ENCODE assay signal across 8 cellular contexts in the genomic region with DNA sequence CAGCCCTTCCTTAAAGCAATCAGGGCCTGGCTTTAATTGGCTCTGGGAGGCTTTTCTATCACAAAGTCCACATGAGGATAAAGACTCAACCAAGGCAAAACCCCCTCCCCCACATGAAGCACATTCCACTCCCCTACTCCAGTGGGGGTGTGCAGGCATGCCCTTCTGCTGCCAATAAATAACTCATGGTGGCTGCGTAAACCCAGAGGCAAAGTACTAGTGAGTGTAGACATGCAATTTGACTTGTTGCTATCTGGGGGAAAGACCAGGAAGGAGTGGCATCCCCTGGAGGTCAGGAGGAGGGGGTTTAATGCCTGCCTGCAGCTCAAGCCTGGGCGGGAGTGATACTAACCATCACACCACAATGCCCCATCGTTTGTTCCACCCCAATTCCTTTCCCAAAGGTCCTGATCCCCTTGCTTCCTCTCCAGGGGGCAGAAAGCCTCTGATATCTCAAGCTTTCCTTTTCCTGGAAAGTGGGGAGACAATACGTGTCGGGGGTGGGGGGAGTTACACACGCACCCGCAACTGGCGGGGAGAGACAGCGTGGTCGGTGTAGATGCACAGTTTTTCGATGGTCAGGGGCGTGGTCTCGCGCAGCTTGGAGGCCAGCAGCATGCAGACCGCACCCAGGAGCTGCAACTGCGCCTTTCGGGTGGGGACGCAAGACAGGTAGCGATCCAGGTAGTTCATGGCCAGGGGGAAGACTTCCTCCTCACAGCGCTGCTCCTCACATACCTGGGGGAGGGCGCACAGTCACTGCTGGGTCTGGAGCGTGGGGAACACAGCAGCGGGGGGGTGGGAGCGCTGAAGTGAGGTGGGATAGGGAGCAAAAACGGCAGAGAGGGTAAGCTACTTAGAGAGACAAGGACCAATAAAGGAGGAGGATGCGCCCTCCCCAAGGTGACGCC. TPM values are rescaled to one million over a fixed set of nuclear protein-coding genes. Genes with fewer than 3 reads are reported as not detected.
DNase-seq lines count a peak whose midpoint lies in the region; ATAC-seq and TF ChIP-seq lines count a peak whose summit lies in the region.

No MANE protein-coding gene starts in this region.

- H3K4me2 ChIP-seq in neuronal stem cell (ENCODE audit: insufficient read depth, low read length, poor library complexity, severe bottlenecking): peak overlapping the region; percentile 100

- H3K9me3 ChIP-seq in esophagus squamous epithelium (no peaks in the 10 kb centered on the region), neuronal stem cell (replicated peaks in 1 of 2; ENCODE audit: control insufficient read depth in 2 of 2, insufficient read depth in 1 of 2, low read depth in 1 of 2, low read length in 2 of 2) (no peaks in the 10 kb centered on the region)

- DNase-seq in HUDEP-2 (lab: John Stamatoyannopoulos, UW; ENCODE audit: unreplicated experiment in 76 of 76) (peak in 52 of 76 experiments; percentile 22 to 73 (median 52)), esophagus squamous epithelium (lab: John Stamatoyannopoulos, UW) (no peak), neuronal stem cell (ENCODE audit: low spot score) (no peak), pons (ENCODE audit: low spot score) (no peak), GM20000 (ENCODE audit: low spot score) (no peak)
- DNase-seq in activated CD4-positive, alpha-beta T cell treated with anti-CD3 and anti-CD28 coated beads, Interleukin-2, amount 50 U/mL, for 1 hour: peak; percentile 8

- intact Hi-C loops in esophagus squamous epithelium (cut with DNase I): loop anchor here (5.0 kb wide), 1 partner anchor 102 kb away; no protein-coding TSS in a partner anchor

- no peak overlapping the region for H4K91ac ChIP-seq in neuronal stem cell (ENCODE audit: low read depth, low read length, poor library complexity)

- peak overlapping the region; percentile 96 for H2AFZ ChIP-seq in neuronal stem cell (ENCODE audit: low read length)

- no peaks in the 10 kb centered on the region for H3K27me3 ChIP-seq in esophagus squamous epithelium
- no peaks in the 10 kb centered on the region for H3K27me3 ChIP-seq in neuronal stem cell (ENCODE audit: control insufficient read depth in 3 of 3, insufficient read depth in 3 of 3, low read depth in 1 of 3, low read length in 3 of 3)

- peak overlapping the region; percentile 83 for H3K9ac ChIP-seq in neuronal stem cell (ENCODE audit: low read depth, low read length, poor library complexity)

- WGBS in esophagus squamous epithelium, 2 donors: 6 to 9% methylated on average over 6 to 9 of the region's 27 CpGs
- WGBS in neuronal stem cell (ENCODE audit: extremely low coverage in 2 of 2, insufficient read length in 2 of 2, insufficient replicate concordance in 1 of 2), 2 donors: no CpG with 5 or more reads among the region's 27 CpGs

- H2BK120ac ChIP-seq in neuronal stem cell (ENCODE audit: low read depth, low read length): no peak overlapping the region

- peaks cover 50 to 73% (median 54%) of the 10 kb centered on the region in 3 donors for H3K4me1 ChIP-seq in esophagus squamous epithelium
- peaks cover 18 to 21% of the 10 kb centered on the region in 2 donors for H3K4me1 ChIP-seq in neuronal stem cell (ENCODE audit: control insufficient read depth in 2 of 2, insufficient read depth in 1 of 2, low read depth in 1 of 2, low read length in 2 of 2)

- TF ChIP-seq CTCF in 22Rv1 (IDR thresholded peaks at IDR 0.05): no peak
- no peak for TF ChIP-seq CTCF in esophagus squamous epithelium (IDR thresholded peaks at IDR 0.05)
- no peak for TF ChIP-seq CTCF in GM20000 (IDR thresholded peaks at IDR 0.05; ENCODE audit: extremely low read depth, missing control alignments)

- H2BK12ac ChIP-seq in neuronal stem cell (ENCODE audit: low read length): no peak overlapping the region

- H3K23ac ChIP-seq in neuronal stem cell (ENCODE audit: low read depth, low read length, poor library complexity): peak overlapping the region; percentile 95

- peaks cover 6% of the 10 kb centered on the region for H3K79me1 ChIP-seq in neuronal stem cell (ENCODE audit: low read depth, low read length)

- peak overlapping the region; percentile 73 for H3K14ac ChIP-seq in neuronal stem cell (ENCODE audit: low read length)

- peak overlapping the region; percentile 89 for H3K18ac ChIP-seq in neuronal stem cell (ENCODE audit: low read length)

- peak overlapping the region; percentile 47 for H2AK5ac ChIP-seq in neuronal stem cell (ENCODE audit: low read depth, low read length)

- H2BK15ac ChIP-seq in neuronal stem cell (ENCODE audit: low read length): peak overlapping the region; percentile 18

- H3K27ac ChIP-seq in 22Rv1 (peak overlapping the region; percentile 70; the same call in 1 of the 2 replicates), esophagus squamous epithelium (peak overlapping the region; percentile 74 to 90 (median 86)), neuronal stem cell (replicated peaks; ENCODE audit: low read length) (peak overlapping the region; percentile 39)

- H3K4me3 ChIP-seq in esophagus squamous epithelium (peak overlapping the region; percentile 53 to 93 (median 68)), neuronal stem cell (ENCODE audit: low read length in 2 of 2) (peak overlapping the region; percentile 92 to 96)

- no peak for TF ChIP-seq POLR2A in esophagus squamous epithelium (IDR thresholded peaks at IDR 0.05)

- no peak overlapping the region for H3K4ac ChIP-seq in neuronal stem cell (ENCODE audit: low read length)

- no peak overlapping the region for H4K8ac ChIP-seq in neuronal stem cell (ENCODE audit: low read depth, low read length)

- peak overlapping the region; percentile 93 for H2BK5ac ChIP-seq in neuronal stem cell (ENCODE audit: low read length)

- no peak for ATAC-seq in HG03139 (IDR thresholded peaks at IDR 0.05; ENCODE audit: unreplicated experiment)

- H3K36me3 ChIP-seq in esophagus squamous epithelium (peaks cover 0 to 25% (median 8%) of the 10 kb centered on the region in 3 donors), neuronal stem cell (replicated peaks in 1 of 2; ENCODE audit: control insufficient read depth in 2 of 2, insufficient read depth in 2 of 2, low read length in 2 of 2) (peaks cover 9 to 34% of the 10 kb centered on the region in 2 donors)

RNA-seq across cellular contexts. Expression of gene CCND3, which starts 1.5 kb away (rescaled TPM):
- 100 to 1,000 TPM in 1 of 4 donors, 10 to 100 TPM in 3; 38.1 to 142 (median 46.5) TPM for total RNA-seq in esophagus squamous epithelium
- 14.7 TPM for polyA plus RNA-seq in neuronal stem cell (2013, experiment 1 of 2)
- polyA plus RNA-seq in neuronal stem cell (2013, experiment 2 of 2): 15.1 TPM

RNA-seq across cellular contexts. Expression of gene BYSL, which starts 18.8 kb away (rescaled TPM):
- total RNA-seq in esophagus squamous epithelium: 10 to 100 TPM in 3 of 4 donors, 1 to 10 TPM in 1; 6.3 to 19.4 (median 13.0) TPM
- polyA plus RNA-seq in neuronal stem cell (2013, experiment 1 of 2): 16.2 TPM
- 15.3 TPM for polyA plus RNA-seq in neuronal stem cell (2013, experiment 2 of 2)

RNA-seq across cellular contexts. Expression of gene MED20, which starts 19.2 kb away (rescaled TPM):
- total RNA-seq in esophagus squamous epithelium: 10 to 100 TPM in 3 of 4 donors, 1 to 10 TPM in 1; 6.9 to 18.7 (median 15.0) TPM
- polyA plus RNA-seq in neuronal stem cell (2013, experiment 1 of 2): 15.9 TPM
- 15.4 TPM for polyA plus RNA-seq in neuronal stem cell (2013, experiment 2 of 2)

RNA-seq across cellular contexts. Expression of gene USP49, which starts 44.9 kb away (rescaled TPM):
- total RNA-seq in esophagus squamous epithelium: 1 to 10 TPM; 1.4 to 2.7 (median 1.8) TPM
- polyA plus RNA-seq in neuronal stem cell (2013, experiment 1 of 2): 26.2 TPM
- polyA plus RNA-seq in neuronal stem cell (2013, experiment 2 of 2): 26.0 TPM

Comparison
In these comparisons a context has a peak if more than half of its experiments do, and no peak if none do; other contexts are left out.
1. DNase-seq: peak in HUDEP-2 (52 of 76) and activated CD4-positive, alpha-beta T cell treated with anti-CD3 and anti-CD28 coated beads, Interleukin-2, amount 50 U/mL, for 1 hour (single experiment); none in esophagus squamous epithelium (single experiment), neuronal stem cell (single experiment), pons (single experiment) and GM20000 (single experiment).
2. Peak in every context shown above with its lines, with median percentiles within 50 percentile points of each other: H3K27ac ChIP-seq.